In genomic region chr3:141959921-141960554, GRCh38 we compare ENCODE assay signal across 12 cellular contexts.
DNase-seq lines count a peak whose midpoint lies in the region; ATAC-seq and TF ChIP-seq lines count a peak whose summit lies in the region.
"Had no signal": no experiment of that assay in that cellular context is flagged by ENCODE, and none has a peak within 500 bp of the region (broad histone marks: within the 10 kb centered on the region; RNA-seq: fewer than 3 reads in every experiment).

No MANE protein-coding gene starts in this region.

- no peak overlapping the region for H4K8ac ChIP-seq in neuronal stem cell (ENCODE audit: low read depth, low read length)

- H4K91ac ChIP-seq in neuronal stem cell (ENCODE audit: low read depth, low read length, poor library complexity): no peak overlapping the region

- POLR2A ChIA-PET in AG04450 (lab: Yijun Ruan, JAX): interaction anchor here (1.3 to 1.5 kb wide), 2 partner anchors 11 to 83 kb away, joined by 4 to 5 read pairs; partner anchors contain the start of gene ATP1B3
- POLR2A ChIA-PET in OCI-LY7 (lab: Charles Lee): no interaction called here

- H3K9ac ChIP-seq in fibroblast of lung (ENCODE audit: insufficient read depth, low read length) (no peak overlapping the region), neuronal stem cell (ENCODE audit: low read depth, low read length, poor library complexity) (no peak overlapping the region)

- no peak overlapping the region for H3K27ac Mint-ChIP-seq in activated CD8-positive, alpha-beta memory T cell treated with anti-CD3 and anti-CD28 coated beads, Interleukin-2, amount 10 ng/mL, durations not matched to agents 7 days and 5 days
- H3K27ac Mint-ChIP-seq: B cell had no signal

- H2BK5ac ChIP-seq in neuronal stem cell (ENCODE audit: low read length): no peak overlapping the region

- no peak overlapping the region for H2BK15ac ChIP-seq in neuronal stem cell (ENCODE audit: low read length)

- no peak overlapping the region for H3K14ac ChIP-seq in neuronal stem cell (ENCODE audit: low read length)

- H3K27me3 ChIP-seq in AG04450 (ENCODE audit: control insufficient read depth, insufficient read depth, low read length) (no peaks in the 10 kb centered on the region), fibroblast of lung (ENCODE audit: control insufficient read depth, insufficient read depth, low read length) (no peaks in the 10 kb centered on the region), neuronal stem cell (ENCODE audit: control insufficient read depth in 3 of 3, insufficient read depth in 3 of 3, low read depth in 1 of 3, low read length in 3 of 3) (no peaks in the 10 kb centered on the region)
- H3K27me3 ChIP-seq: Peyer's patch had no signal

- peaks cover 1% of the 10 kb centered on the region for H3K79me1 ChIP-seq in neuronal stem cell (ENCODE audit: low read depth, low read length)

- H3K9me3 Mint-ChIP-seq in activated CD8-positive, alpha-beta memory T cell treated with anti-CD3 and anti-CD28 coated beads, Interleukin-2, amount 10 ng/mL, durations not matched to agents 7 days and 5 days (ENCODE audit: low read depth): no peaks in the 10 kb centered on the region
- H3K9me3 Mint-ChIP-seq: central memory CD8-positive, alpha-beta T cell had no signal

- H3K36me3 ChIP-seq in fibroblast of lung (ENCODE audit: control insufficient read depth, insufficient read depth, low read length) (no peaks in the 10 kb centered on the region), neuronal stem cell (replicated peaks in 1 of 2; ENCODE audit: control insufficient read depth in 2 of 2, insufficient read depth in 2 of 2, low read length in 2 of 2) (peaks cover 17 to 84% of the 10 kb centered on the region in 2 donors), OCI-LY7 (ENCODE audit: insufficient read depth, low read length) (peaks cover 97% of the 10 kb centered on the region)

- H3K9me3 ChIP-seq in AG04450 (ENCODE audit: control insufficient read depth, insufficient read depth, low read length): no peaks in the 10 kb centered on the region
- H3K9me3 ChIP-seq in fibroblast of lung (ENCODE audit: control insufficient read depth, insufficient read depth, low read depth, low read length): no peaks in the 10 kb centered on the region
- H3K9me3 ChIP-seq in neuronal stem cell (replicated peaks in 1 of 2; ENCODE audit: control insufficient read depth in 2 of 2, insufficient read depth in 1 of 2, low read depth in 1 of 2, low read length in 2 of 2): no peaks in the 10 kb centered on the region
- no peaks in the 10 kb centered on the region for H3K9me3 ChIP-seq in OCI-LY7 (ENCODE audit: low read length)
- H3K9me3 ChIP-seq: Peyer's patch had no signal

- H3K79me2 ChIP-seq in fibroblast of lung (ENCODE audit: control insufficient read depth, insufficient read depth, low read length): no peaks in the 10 kb centered on the region
- H3K79me2 ChIP-seq in OCI-LY7 (ENCODE audit: insufficient read depth, low read depth, low read length): no peaks in the 10 kb centered on the region; the same call in 1 of the 2 replicates

- H3K4me2 ChIP-seq in fibroblast of lung (ENCODE audit: extremely low read depth, insufficient read depth, low read length): peak overlapping the region; percentile 41
- H3K4me2 ChIP-seq in neuronal stem cell (ENCODE audit: insufficient read depth, low read length, poor library complexity, severe bottlenecking): no peak overlapping the region
- no peak overlapping the region for H3K4me2 ChIP-seq in OCI-LY7 (ENCODE audit: low read length)

- no peak overlapping the region for H2BK120ac ChIP-seq in neuronal stem cell (ENCODE audit: low read depth, low read length)

- H3K23ac ChIP-seq in neuronal stem cell (ENCODE audit: low read depth, low read length, poor library complexity): no peak overlapping the region

- TF ChIP-seq CTCF in AG04450 (IDR thresholded peaks at IDR 0.05; ENCODE audit: low read depth, low read length) (no peak), fibroblast of lung (conservative IDR thresholded peaks at IDR 0.05 in 1 of 2, IDR thresholded peaks at IDR 0.05 in 1 of 2; ENCODE audit: low read depth in 1 of 2, low read length in 2 of 2) (no peak), OCI-LY7 (conservative IDR thresholded peaks at IDR 0.05; ENCODE audit: low read length) (no peak)

- no peak overlapping the region for H2BK12ac ChIP-seq in neuronal stem cell (ENCODE audit: low read length)

- H3K9me2 ChIP-seq in OCI-LY7 (ENCODE audit: insufficient read depth, low read length): no peaks in the 10 kb centered on the region

- no peak overlapping the region for H2AFZ ChIP-seq in fibroblast of lung (ENCODE audit: low read length)
- no peak overlapping the region for H2AFZ ChIP-seq in neuronal stem cell (ENCODE audit: low read length)
- no peak overlapping the region for H2AFZ ChIP-seq in OCI-LY7 (ENCODE audit: low read length)

- no peaks in the 10 kb centered on the region for H3K27me3 Mint-ChIP-seq in activated CD8-positive, alpha-beta memory T cell treated with anti-CD3 and anti-CD28 coated beads, Interleukin-2, amount 10 ng/mL, durations not matched to agents 7 days and 5 days
- H3K27me3 Mint-ChIP-seq: B cell; central memory CD8-positive, alpha-beta T cell had no signal

- ATAC-seq in GM21390 (IDR thresholded peaks at IDR 0.05; ENCODE audit: unreplicated experiment): no peak
- ATAC-seq in activated CD8-positive, alpha-beta memory T cell treated with anti-CD3 and anti-CD28 coated beads, Interleukin-2, amount 10 ng/mL, durations not matched to agents 7 days and 5 days: no peak

- no peaks in the 10 kb centered on the region for H3K36me3 Mint-ChIP-seq in activated CD8-positive, alpha-beta memory T cell treated with anti-CD3 and anti-CD28 coated beads, Interleukin-2, amount 10 ng/mL, durations not matched to agents 7 days and 5 days

- H3K4me3 ChIP-seq in AG04450 (ENCODE audit: low read depth, low read length) (no peak overlapping the region), fibroblast of lung (replicated peaks in 1 of 4; ENCODE audit: control extremely low read depth in 1 of 4, insufficient read depth in 1 of 4, low read depth in 3 of 4, low read length in 4 of 4) (no peak overlapping the region), neuronal stem cell (ENCODE audit: low read length in 2 of 2) (no peak overlapping the region), OCI-LY7 (ENCODE audit: low read depth, low read length, poor library complexity, severe bottlenecking) (no peak overlapping the region)
- H3K4me3 ChIP-seq: Peyer's patch had no signal

- no CpG with 5 or more reads among the region's 5 CpGs for WGBS in neuronal stem cell (ENCODE audit: extremely low coverage in 2 of 2, insufficient read length in 2 of 2, insufficient replicate concordance in 1 of 2), 2 donors

- H4K20me1 ChIP-seq in fibroblast of lung (ENCODE audit: control insufficient read depth, extremely low read depth, insufficient read depth, low read length) (no peaks in the 10 kb centered on the region), OCI-LY7 (ENCODE audit: insufficient read depth, low read length) (no peaks in the 10 kb centered on the region)

- no peak overlapping the region for H3K4ac ChIP-seq in neuronal stem cell (ENCODE audit: low read length)

- H3K18ac ChIP-seq in neuronal stem cell (ENCODE audit: low read length): no peak overlapping the region

- H3K4me1 ChIP-seq in fibroblast of lung (ENCODE audit: control insufficient read depth, extremely low read depth, insufficient read depth, low read length) (peaks cover 2% of the 10 kb centered on the region), neuronal stem cell (ENCODE audit: control insufficient read depth in 2 of 2, insufficient read depth in 1 of 2, low read depth in 1 of 2, low read length in 2 of 2) (peaks cover 2 to 6% of the 10 kb centered on the region in 2 donors), OCI-LY7 (ENCODE audit: insufficient read depth, low read length, poor library complexity, severe bottlenecking) (no peaks in the 10 kb centered on the region)
- H3K4me1 ChIP-seq: Peyer's patch had no signal

- H3K4me1 Mint-ChIP-seq in activated CD8-positive, alpha-beta memory T cell treated with anti-CD3 and anti-CD28 coated beads, Interleukin-2, amount 10 ng/mL, durations not matched to agents 7 days and 5 days: peaks cover 4% of the 10 kb centered on the region
- H3K4me1 Mint-ChIP-seq: B cell; central memory CD8-positive, alpha-beta T cell had no signal

- DNase-seq in AG04450 (ENCODE audit: low read depth, low spot score) (no peak), RKO (ENCODE audit: low spot score) (peak; percentile 8), fibroblast of lung (ENCODE audit: low read depth in 2 of 2) (peak; percentile 61 to 80), neuronal stem cell (ENCODE audit: low spot score) (no peak), OCI-LY7 (ENCODE audit: low spot score) (no peak), NCI-H1436 (lab: John Stamatoyannopoulos, UW) (no peak)
- DNase-seq in activated CD8-positive, alpha-beta memory T cell treated with anti-CD3 and anti-CD28 coated beads, Interleukin-2, amount 10 ng/mL, durations not matched to agents 7 days and 5 days: no peak
- DNase-seq: Peyer's patch; stimulated activated CD8-positive, alpha-beta memory T cell treated with anti-CD3 and anti-CD28 coated beads, Interleukin-4, amount 100 ng/mL, for 48 hours had no signal

- H3K27ac ChIP-seq in AG04450 (ENCODE audit: low read depth, low read length): peak overlapping the region; percentile 87
- peak overlapping the region; percentile 64 for H3K27ac ChIP-seq in fibroblast of lung (ENCODE audit: insufficient read depth, low read length)
- peak overlapping the region; percentile 44 for H3K27ac ChIP-seq in neuronal stem cell (replicated peaks; ENCODE audit: low read length)
- no peak overlapping the region for H3K27ac ChIP-seq in OCI-LY7 (ENCODE audit: low read depth, low read length, poor library complexity, severe bottlenecking)
- H3K27ac ChIP-seq: Peyer's patch had no signal

- no TSS peak for BruUV-seq in OCI-LY7 (replicated peaks; lab: Mats Ljungman, UMichigan)

- CTCF ChIA-PET in AG04450 (lab: Charles Lee): interaction anchor here (0.8 to 2.9 kb wide), 2 partner anchors 36 to 222 kb away, joined by 3 to 6 read pairs; partner anchors contain the start of gene RNF7
- CTCF ChIA-PET in OCI-LY7 (lab: Charles Lee; ENCODE audit: unreplicated experiment): no interaction called here
- CTCF ChIA-PET in activated CD8-positive, alpha-beta memory T cell treated with anti-CD3 and anti-CD28 coated beads, Interleukin-2, amount 10 ng/mL, durations not matched to agents 7 days and 5 days (lab: Charles Lee): no interaction called here

- intact Hi-C loops in OCI-LY7 (cut with micrococcal nuclease; ENCODE audit: unreplicated experiment): loop anchor here (5.0 kb wide), 2 partner anchors 167 to 182 kb away; no protein-coding TSS in a partner anchor

- H3K4me3 Mint-ChIP-seq in activated CD8-positive, alpha-beta memory T cell treated with anti-CD3 and anti-CD28 coated beads, Interleukin-2, amount 10 ng/mL, durations not matched to agents 7 days and 5 days: no peak overlapping the region
- H3K4me3 Mint-ChIP-seq: B cell; central memory CD8-positive, alpha-beta T cell had no signal

- H2AK5ac ChIP-seq in neuronal stem cell (ENCODE audit: low read depth, low read length): no peak overlapping the region

Comparison
In these comparisons a context has a peak if more than half of its experiments do, and no peak if none do; other contexts are left out.
1. DNase-seq: peak in RKO (single experiment) and fibroblast of lung (2 of 2); none in AG04450 (single experiment), neuronal stem cell (single experiment), OCI-LY7 (single experiment), activated CD8-positive, alpha-beta memory T cell treated with anti-CD3 and anti-CD28 coated beads, Interleukin-2, amount 10 ng/mL, durations not matched to agents 7 days and 5 days (single experiment) and NCI-H1436 (single experiment).